9 cellular contexts compared by ENCODE assay signal in the genomic region with DNA sequence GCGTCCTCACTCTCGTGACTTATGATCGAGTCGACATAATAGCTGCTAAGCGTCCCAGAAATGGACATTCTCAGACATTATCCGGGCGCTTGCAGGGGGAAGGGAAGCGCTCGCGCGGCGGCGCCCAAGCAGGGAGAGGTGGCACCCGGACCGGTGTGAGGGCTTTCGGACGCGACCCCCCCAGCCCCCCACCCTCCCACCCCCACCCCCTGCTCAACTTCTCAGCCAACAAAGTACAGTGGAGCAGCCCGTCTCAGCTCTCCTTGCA. TPM values are rescaled to one million over a fixed set of nuclear protein-coding genes. Genes with fewer than 3 reads are reported as not detected.
DNase-seq lines count a peak whose midpoint lies in the region; ATAC-seq lines count a peak whose summit lies in the region.
"Had no signal": no experiment of that assay in that cellular context is flagged by ENCODE, and none has a peak within 500 bp of the region (broad histone marks: within the 10 kb centered on the region; RNA-seq: fewer than 3 reads in every experiment).

A gene (minus strand): TSS at position 157 of the 268 bp plus-strand sequence. CDS start 89 bp downstream, at position 68.

- H3K4me3 ChIP-seq in thymus (ENCODE audit: low read length), result peak within 1 kb of the TSS; percentile 22

- H3K36me3 ChIP-seq in thymus (ENCODE audit: control insufficient read depth, insufficient read depth), result no peaks in the 10 kb centered on the region

- intact Hi-C loops in left colon (cut with DNase I, micrococcal nuclease), result no loop called here

- peak; percentile 16 for ATAC-seq in activated CD8-positive, alpha-beta memory T cell treated with anti-CD3 and anti-CD28 coated beads, Interleukin-2, amount 10 ng/mL, durations not matched to agents 7 days and 5 days
- no peak for ATAC-seq in activated CD8-positive, alpha-beta T cell treated with anti-CD3 and anti-CD28 coated beads, Interleukin-2, amount 10 ng/mL, durations not matched to agents 7 days and 5 days
- no peak for ATAC-seq in left colon
- no peak for ATAC-seq in HG03460 (IDR thresholded peaks at IDR 0.05; ENCODE audit: unreplicated experiment)

- DNase-seq in activated CD8-positive, alpha-beta memory T cell treated with anti-CD3 and anti-CD28 coated beads, Interleukin-2, amount 10 ng/mL, durations not matched to agents 7 days and 5 days, result no peak
- no peak for DNase-seq in activated CD8-positive, alpha-beta memory T cell treated with anti-CD3 and anti-CD28 coated beads, Interleukin-2, amount 50 U/mL, for 4 hours
- no peak for DNase-seq in activated CD8-positive, alpha-beta T cell treated with anti-CD3 and anti-CD28 coated beads, Interleukin-2, amount 10 ng/mL, durations not matched to agents 7 days and 5 days
- DNase-seq in left colon (no peak), T1000 (lab: John Stamatoyannopoulos, UW) (no peak), NCI-H1092 (lab: John Stamatoyannopoulos, UW) (no peak)
- DNase-seq: C1 segment of cervical spinal cord had no signal

- H3K36me3 Mint-ChIP-seq in activated CD8-positive, alpha-beta memory T cell treated with anti-CD3 and anti-CD28 coated beads, Interleukin-2, amount 10 ng/mL, durations not matched to agents 7 days and 5 days, result peaks cover 2% of the 10 kb centered on the region
- H3K36me3 Mint-ChIP-seq in activated CD8-positive, alpha-beta T cell treated with anti-CD3 and anti-CD28 coated beads, Interleukin-2, amount 10 ng/mL, durations not matched to agents 7 days and 5 days (ENCODE audit: low read depth), result no peaks in the 10 kb centered on the region

- CTCF ChIA-PET in activated CD8-positive, alpha-beta memory T cell treated with anti-CD3 and anti-CD28 coated beads, Interleukin-2, amount 10 ng/mL, durations not matched to agents 7 days and 5 days (lab: Charles Lee), result interaction anchor here (0.7 to 11.2 kb wide), 12 partner anchors 8 to 655 kb away, joined by 3 to 190 read pairs (median 6); a partner anchor contains a TSS
- CTCF ChIA-PET in activated CD8-positive, alpha-beta T cell treated with anti-CD3 and anti-CD28 coated beads, Interleukin-2, amount 10 ng/mL, durations not matched to agents 7 days and 5 days (lab: Charles Lee), result interaction anchor here (1.0 to 3.5 kb wide), 8 partner anchors 10 to 600 kb away, joined by 3 to 34 read pairs (median 5); a partner anchor contains a TSS

- no peaks in the 10 kb centered on the region for H3K9me3 Mint-ChIP-seq in activated CD8-positive, alpha-beta memory T cell treated with anti-CD3 and anti-CD28 coated beads, Interleukin-2, amount 10 ng/mL, durations not matched to agents 7 days and 5 days (ENCODE audit: low read depth)
- no peaks in the 10 kb centered on the region for H3K9me3 Mint-ChIP-seq in activated CD8-positive, alpha-beta T cell treated with anti-CD3 and anti-CD28 coated beads, Interleukin-2, amount 10 ng/mL, durations not matched to agents 7 days and 5 days (ENCODE audit: insufficient read depth)

- POLR2A ChIA-PET in activated CD8-positive, alpha-beta T cell treated with anti-CD3 and anti-CD28 coated beads, Interleukin-2, amount 10 ng/mL, durations not matched to agents 7 days and 5 days (lab: Charles Lee), result interaction anchor here (1.7 kb wide), 1 partner anchor 11 kb away, joined by 7 read pairs; no protein-coding TSS in a partner anchor

- H3K27ac ChIP-seq in thymus (ENCODE audit: low read depth), result no peak within 1 kb of the TSS

- no peaks in the 10 kb centered on the region for H3K9me3 ChIP-seq in thymus (ENCODE audit: control insufficient read depth)

- H3K27ac Mint-ChIP-seq in activated CD8-positive, alpha-beta memory T cell treated with anti-CD3 and anti-CD28 coated beads, Interleukin-2, amount 10 ng/mL, durations not matched to agents 7 days and 5 days, result peak within 1 kb of the TSS; percentile 87
- peak within 1 kb of the TSS; percentile 76 for H3K27ac Mint-ChIP-seq in activated CD8-positive, alpha-beta T cell treated with anti-CD3 and anti-CD28 coated beads, Interleukin-2, amount 10 ng/mL, durations not matched to agents 7 days and 5 days

- no peaks in the 10 kb centered on the region for H3K4me1 ChIP-seq in thymus (ENCODE audit: control insufficient read depth, insufficient read depth, low read length)

- peaks cover 22% of the 10 kb centered on the region for H3K4me1 Mint-ChIP-seq in activated CD8-positive, alpha-beta memory T cell treated with anti-CD3 and anti-CD28 coated beads, Interleukin-2, amount 10 ng/mL, durations not matched to agents 7 days and 5 days
- peaks cover 18% of the 10 kb centered on the region for H3K4me1 Mint-ChIP-seq in activated CD8-positive, alpha-beta T cell treated with anti-CD3 and anti-CD28 coated beads, Interleukin-2, amount 10 ng/mL, durations not matched to agents 7 days and 5 days (ENCODE audit: low read depth)

- peaks cover 84% of the 10 kb centered on the region for H3K27me3 Mint-ChIP-seq in activated CD8-positive, alpha-beta memory T cell treated with anti-CD3 and anti-CD28 coated beads, Interleukin-2, amount 10 ng/mL, durations not matched to agents 7 days and 5 days
- H3K27me3 Mint-ChIP-seq in activated CD8-positive, alpha-beta T cell treated with anti-CD3 and anti-CD28 coated beads, Interleukin-2, amount 10 ng/mL, durations not matched to agents 7 days and 5 days (ENCODE audit: low read depth), result peaks cover 81% of the 10 kb centered on the region

- H3K27me3 ChIP-seq in thymus (ENCODE audit: control insufficient read depth, insufficient read depth), result peaks cover 82% of the 10 kb centered on the region

- WGBS in thymus, result 2% methylated on average over 19 of the region's 19 CpGs

- peak within 1 kb of the TSS; percentile 75 for H3K4me3 Mint-ChIP-seq in activated CD8-positive, alpha-beta memory T cell treated with anti-CD3 and anti-CD28 coated beads, Interleukin-2, amount 10 ng/mL, durations not matched to agents 7 days and 5 days
- peak within 1 kb of the TSS; percentile 73 for H3K4me3 Mint-ChIP-seq in activated CD8-positive, alpha-beta T cell treated with anti-CD3 and anti-CD28 coated beads, Interleukin-2, amount 10 ng/mL, durations not matched to agents 7 days and 5 days

RNA-seq across cellular contexts. Expression of the gene that starts here (rescaled TPM):
- 10 to 100 TPM in 1 of 2 experiments, 1 to 10 TPM in 1; 8.4 to 19.6 TPM for total RNA-seq in activated CD8-positive, alpha-beta memory T cell treated with anti-CD3 and anti-CD28 coated beads, Interleukin-2, amount 10 ng/mL, durations not matched to agents 7 days and 5 days
- under 1 TPM; 0.37 to 0.65 TPM for total RNA-seq in activated CD8-positive, alpha-beta T cell treated with anti-CD3 and anti-CD28 coated beads, Interleukin-2, amount 10 ng/mL, durations not matched to agents 7 days and 5 days
- total RNA-seq in left colon, result 10 to 100 TPM; 35.9 to 59.2 TPM
- 0.27 TPM for polyA plus RNA-seq in thymus

Comparison
In these comparisons a context has a peak if more than half of its experiments do, and no peak if none do; other contexts are left out.
1. RNA of the gene that starts here (total RNA-seq): 35.9 to 59.2 TPM in left colon and 8.4 to 19.6 TPM in activated CD8-positive, alpha-beta memory T cell treated with anti-CD3 and anti-CD28 coated beads, Interleukin-2, amount 10 ng/mL, durations not matched to agents 7 days and 5 days; 0.37 to 0.65 TPM in activated CD8-positive, alpha-beta T cell treated with anti-CD3 and anti-CD28 coated beads, Interleukin-2, amount 10 ng/mL, durations not matched to agents 7 days and 5 days; every median in the first group is over 4 times any median in the second.